18 cellular contexts compared by ENCODE assay signal in the genomic region with DNA sequence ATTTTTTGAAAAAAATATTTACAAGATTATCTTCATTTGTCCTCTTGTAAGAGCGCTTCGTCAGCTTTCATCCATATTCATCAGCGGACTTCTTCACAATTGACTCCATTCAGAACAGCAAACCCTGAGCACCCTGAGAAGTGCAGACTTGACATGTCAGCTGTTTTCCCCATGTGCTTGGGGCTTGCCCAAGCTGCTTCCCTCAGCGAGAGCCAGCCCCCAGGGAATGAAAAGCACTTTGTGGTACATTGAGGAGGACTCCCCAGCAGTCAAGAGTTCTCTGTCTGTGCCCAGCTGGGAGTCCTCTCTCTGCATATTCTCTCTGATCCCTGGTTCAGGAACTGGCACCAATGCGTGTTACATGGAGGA. TPM values are rescaled to one million over a fixed set of nuclear protein-coding genes. Genes with fewer than 3 reads are reported as not detected.
A peak's percentile ranks its signal among the peaks of the same experiment; 100 is the strongest.
DNase-seq lines count a peak whose midpoint lies in the region; ATAC-seq and TF ChIP-seq lines count a peak whose summit lies in the region.
"Had no signal": no experiment of that assay in that cellular context is flagged by ENCODE, and none has a peak within 500 bp of the region (broad histone marks: within the 10 kb centered on the region; RNA-seq: fewer than 3 reads in every experiment).

No MANE protein-coding gene starts in this region.

- TF ChIP-seq POLR2A in IMR-90 (IDR thresholded peaks at IDR 0.05; ENCODE audit: low read depth, low read length) = no peak
- no peak for TF ChIP-seq POLR2A in upper lobe of left lung (IDR thresholded peaks at IDR 0.05)
- no peak for TF ChIP-seq POLR2A in prostate gland (IDR thresholded peaks at IDR 0.05)

- TF ChIP-seq RAD21 in IMR-90 (IDR thresholded peaks at IDR 0.05; ENCODE audit: low read length) = no peak

- H3K9me3 ChIP-seq in IMR-90 (ENCODE audit: control insufficient read depth, insufficient read depth, low read length) (no peaks in the 10 kb centered on the region), SJCRH30 (replicated peaks) (no peaks in the 10 kb centered on the region), upper lobe of left lung (no peaks in the 10 kb centered on the region), prostate gland (no peaks in the 10 kb centered on the region)
- H3K9me3 ChIP-seq: HAP-1, sigmoid colon had no signal

- no peaks in the 10 kb centered on the region for H3K9me1 ChIP-seq in IMR-90 (ENCODE audit: insufficient read depth, low read length)

- H3K4me1 ChIP-seq in IMR-90 (ENCODE audit: control insufficient read depth, insufficient read depth, low read length) = no peaks in the 10 kb centered on the region
- H3K4me1 ChIP-seq in SJCRH30 = no peaks in the 10 kb centered on the region
- peaks cover 0 to 10% (median 5%) of the 10 kb centered on the region in 4 donors for H3K4me1 ChIP-seq in upper lobe of left lung
- H3K4me1 ChIP-seq in prostate gland (replicated peaks) = no peaks in the 10 kb centered on the region

- H3K4me3 ChIP-seq in IMR-90 (ENCODE audit: insufficient read depth, low read depth, low read length) (no peak overlapping the region), SJCRH30 (no peak overlapping the region), upper lobe of left lung (no peak overlapping the region), prostate gland (no peak overlapping the region)
- H3K4me3 ChIP-seq: HAP-1, neural progenitor cell, sigmoid colon had no signal

- H4K5ac ChIP-seq in IMR-90 (ENCODE audit: low read depth, low read length) = no peak overlapping the region

- no peak for DNase-seq in IMR-90
- peak; percentile 11 to 26 for DNase-seq in SJCRH30
- peak; percentile 95 for DNase-seq in globus pallidus (ENCODE audit: low spot score)
- DNase-seq in putamen (ENCODE audit: low spot score) = peak; percentile 91
- no peak for DNase-seq in upper lobe of left lung
- DNase-seq in prostate gland (ENCODE audit: low spot score) = no peak
- no peak for DNase-seq in activated naive CD4-positive, alpha-beta T cell treated with anti-CD3 and anti-CD28 coated beads, Interleukin-2, amount 50 U/mL, for 16 hours
- DNase-seq: activated B cell treated with CpG ODN at 0.5 μM for 24 hours; activated naive CD8-positive, alpha-beta T cell treated with anti-CD3 and anti-CD28 coated beads, Interleukin-2, amount 50 U/mL, for 24 hours; central memory CD4-positive, alpha-beta T cell; effector CD8-positive, alpha-beta T cell; NCI-H446 treated with DMSO at 0.1 percent for 48 hours; SHP77; sigmoid colon had no signal

- no peak for TF ChIP-seq EP300 in upper lobe of left lung (IDR thresholded peaks at IDR 0.05)

- no peak overlapping the region for H2AK9ac ChIP-seq in IMR-90 (replicated peaks; ENCODE audit: low read depth, low read length, poor library complexity)

- no peak overlapping the region for H3K23ac ChIP-seq in IMR-90 (ENCODE audit: low read depth, low read length)

- H2AK5ac ChIP-seq in IMR-90 (ENCODE audit: low read depth, low read length) = no peak overlapping the region

- no peak overlapping the region for H2BK5ac ChIP-seq in IMR-90 (ENCODE audit: low read depth, low read length, poor library complexity, severe bottlenecking)

- no peak overlapping the region for H3K27ac ChIP-seq in IMR-90 (ENCODE audit: insufficient read depth, low read length)
- H3K27ac ChIP-seq in SJCRH30 = no peak overlapping the region
- no peak overlapping the region for H3K27ac ChIP-seq in upper lobe of left lung
- H3K27ac ChIP-seq in prostate gland = no peak overlapping the region
- H3K27ac ChIP-seq: neural progenitor cell, sigmoid colon had no signal

- H4K20me1 ChIP-seq in IMR-90 (ENCODE audit: insufficient read depth, low read length) = no peaks in the 10 kb centered on the region

- no peak for TF ChIP-seq CTCF in IMR-90 (conservative IDR thresholded peaks at IDR 0.05; ENCODE audit: low read depth, low read length)
- TF ChIP-seq CTCF in upper lobe of left lung (IDR thresholded peaks at IDR 0.05) = no peak
- TF ChIP-seq CTCF in prostate gland (IDR thresholded peaks at IDR 0.05) = no peak

- H2BK20ac ChIP-seq in IMR-90 (ENCODE audit: low read depth, low read length) = no peak overlapping the region

- H4K91ac ChIP-seq in IMR-90 (ENCODE audit: insufficient read depth, low read depth, low read length) = no peak overlapping the region

- in situ Hi-C loops in IMR-90 (cut with MboI; ENCODE audit: low sequenced_read_pairs) = no loop called here

- ATAC-seq in IMR-90 (ENCODE audit: low read depth) (no peak), GM18858 (IDR thresholded peaks at IDR 0.05; ENCODE audit: unreplicated experiment) (no peak), upper lobe of left lung (ENCODE audit: low FRiP score in 2 of 2) (no peak)
- ATAC-seq: activated naive CD8-positive, alpha-beta T cell treated with anti-CD3 and anti-CD28 coated beads, Interleukin-2, amount 50 U/mL, for 24 hours; activated T-helper 17 cell treated with anti-CD3 and anti-CD28 coated beads, Interleukin-2, amount 50 U/mL, for 72 hours had no signal

- POLR2A ChIA-PET in IMR-90 (lab: Charles Lee; ENCODE audit: unreplicated experiment) = interaction anchor here (0.7 kb wide), 1 partner anchor 9 kb away, joined by 5 read pairs; no protein-coding TSS in a partner anchor

- H2BK15ac ChIP-seq in IMR-90 (ENCODE audit: low read depth, low read length) = no peak overlapping the region

- H2AFZ ChIP-seq in IMR-90 (replicated peaks; ENCODE audit: low read length, poor library complexity) = peak overlapping the region; percentile 5
- H2AFZ ChIP-seq: neural progenitor cell had no signal

- H3K56ac ChIP-seq in IMR-90 (ENCODE audit: extremely low read depth, insufficient read depth, low read length) = no peak overlapping the region

- dilution Hi-C loops in IMR-90 (cut with HindIII; ENCODE audit: low sequenced_read_pairs, unreplicated experiment) = no loop called here

- CTCF ChIA-PET in IMR-90 (lab: Yijun Ruan, JAX) = interaction anchor here (0.5 kb wide), 1 partner anchor 111 kb away, joined by 5 read pairs; no protein-coding TSS in a partner anchor

- BruUV-seq in IMR-90 (replicated peaks; lab: Mats Ljungman, UMichigan) = no TSS peak

- no peak overlapping the region for H3K14ac ChIP-seq in IMR-90 (replicated peaks; ENCODE audit: low read depth, low read length)

- 40% methylated on average over 1 of the region's 5 CpGs; no CpG with 5 or more reads in 1 of the 2 experiments for WGBS in IMR-90 (ENCODE audit: extremely low coverage in 2 of 2, insufficient read length in 1 of 2), 2 experiments
- 77 to 88% methylated on average over 5 of the region's 5 CpGs for WGBS in upper lobe of left lung, 2 donors
- 82% methylated on average over 5 of the region's 5 CpGs for WGBS in prostate gland

- H3K79me1 ChIP-seq in IMR-90 (ENCODE audit: low read depth in 1 of 2, low read length in 2 of 2) = no peaks in the 10 kb centered on the region

- H3K4me2 ChIP-seq in IMR-90 (ENCODE audit: low read depth, low read length) = no peak overlapping the region
- H3K4me2 ChIP-seq: neural progenitor cell had no signal

- no peak overlapping the region for H3K4ac ChIP-seq in IMR-90 (ENCODE audit: low read depth, low read length)

- H4K8ac ChIP-seq in IMR-90 (ENCODE audit: low read depth in 2 of 2, low read length in 2 of 2) = no peak overlapping the region

- no peak overlapping the region for H2BK120ac ChIP-seq in IMR-90 (ENCODE audit: low read depth, low read length)

- H3K36me3 ChIP-seq in IMR-90 (ENCODE audit: control insufficient read depth, insufficient read depth, low read length) (no peaks in the 10 kb centered on the region), SJCRH30 (no peaks in the 10 kb centered on the region), upper lobe of left lung (no peaks in the 10 kb centered on the region), prostate gland (no peaks in the 10 kb centered on the region)
- H3K36me3 ChIP-seq: HAP-1, neural progenitor cell, sigmoid colon had no signal

- intact Hi-C loops in IMR-90 (cut with micrococcal nuclease) = no loop called here
- intact Hi-C loops in prostate gland (cut with DNase I) = no loop called here

- no peak overlapping the region for H3K18ac ChIP-seq in IMR-90 (ENCODE audit: low read depth, low read length)

- H3K9ac ChIP-seq in IMR-90 (ENCODE audit: low read depth, low read length) = no peak overlapping the region
- H3K9ac ChIP-seq: neural progenitor cell had no signal

- H3K27me3 ChIP-seq in IMR-90 (ENCODE audit: control insufficient read depth, insufficient read depth, low read length) = peaks cover 24% of the 10 kb centered on the region
- no peaks in the 10 kb centered on the region for H3K27me3 ChIP-seq in SJCRH30
- H3K27me3 ChIP-seq in upper lobe of left lung = no peaks in the 10 kb centered on the region
- no peaks in the 10 kb centered on the region for H3K27me3 ChIP-seq in prostate gland (replicated peaks; ENCODE audit: insufficient read depth)
- H3K27me3 ChIP-seq: sigmoid colon had no signal

TF ChIP-seq in IMR-90, 13 proteins besides CTCF, POLR2A, EP300 and RAD21 (continues in another document):
- no peak for TF ChIP-seq CHD1 (IDR thresholded peaks at IDR 0.05; ENCODE audit: low read depth, low read length)
- TF ChIP-seq MAFK (IDR thresholded peaks at IDR 0.05; ENCODE audit: low read depth, low read length) = no peak
- no peak for TF ChIP-seq RCOR1 (IDR thresholded peaks at IDR 0.05; ENCODE audit: insufficient replicate concordance, low read length)
- TF ChIP-seq NFE2L2 (IDR thresholded peaks at IDR 0.05; ENCODE audit: low read depth, low read length) = no peak
- TF ChIP-seq SMC3 (IDR thresholded peaks at IDR 0.05; ENCODE audit: low read depth, low read length) = no peak
- no peak for TF ChIP-seq CEBPB (IDR thresholded peaks at IDR 0.05; ENCODE audit: low read depth, low read length)
- no peak for TF ChIP-seq FOS (IDR thresholded peaks at IDR 0.05; ENCODE audit: low read depth, low read length)

RNA-seq across cellular contexts. Expression of gene HKDC1, which starts 22.7 kb away (rescaled TPM):
- total RNA-seq in IMR-90 (2012; rRNA removed) (under 0.01 TPM in 1 of 2 replicates, not detected in the other), upper lobe of left lung (10 to 100 TPM in 2 of 6 donors, 1 to 10 TPM in 4; 3.2 to 12.6 (median 7.5) TPM), prostate gland (1 to 10 TPM in 1 of 2 donors, under 1 TPM in 1; 0.23 to 1.6 TPM)
- polyA plus RNA-seq in IMR-90 (2012; rRNA removed) = 0.03 and 0.07 TPM in 2 replicates
- 0.12 TPM in 1 of 2 replicates, not detected in the other for polyA plus RNA-seq in IMR-90 (2012; cell fraction: cytosol; rRNA removed)
- polyA plus RNA-seq in IMR-90 (2012; cell fraction: nucleus; rRNA removed; ENCODE audit: low replicate concordance) = 0.10 and 0.11 TPM in 2 replicates
- total RNA-seq in SJCRH30 (2014; rRNA removed; shearing (Covaris generic)) = 0.06 and 0.08 TPM in 2 replicates
- total RNA-seq: activated B cell treated with CpG ODN at 0.5 μM for 24 hours, sigmoid colon had no signal

RNA-seq across cellular contexts. Expression of gene HK1, which starts 35.5 kb away (rescaled TPM):
- total RNA-seq in IMR-90 (2012; rRNA removed) (90.5 and 107 TPM in 2 replicates), upper lobe of left lung (10 to 100 TPM; 60.8 to 98.5 (median 88.9) TPM), prostate gland (100 to 1,000 TPM in 1 of 2 donors, 10 to 100 TPM in 1; 67.8 to 134 TPM)
- 47.7 and 53.7 TPM in 2 replicates for polyA plus RNA-seq in IMR-90 (2012; rRNA removed)
- polyA plus RNA-seq in IMR-90 (2012; cell fraction: cytosol; rRNA removed) = 31.0 and 34.7 TPM in 2 replicates
- polyA plus RNA-seq in IMR-90 (2012; cell fraction: nucleus; rRNA removed; ENCODE audit: low replicate concordance) = 30.4 and 36.1 TPM in 2 replicates
- total RNA-seq in SJCRH30 (2014; rRNA removed; shearing (Covaris generic)) = 35.2 and 36.6 TPM in 2 replicates

Comparison
In these comparisons a context has a peak if more than half of its experiments do, and no peak if none do; other contexts are left out.
1. DNase-seq: peak in SJCRH30 (2 of 2), globus pallidus (single experiment) and putamen (single experiment); none in IMR-90 (single experiment), upper lobe of left lung (0 of 2), prostate gland (single experiment) and activated naive CD4-positive, alpha-beta T cell treated with anti-CD3 and anti-CD28 coated beads, Interleukin-2, amount 50 U/mL, for 16 hours (single experiment).